In genomic region chr19:47781590-47782318, GRCh38 we compare ENCODE assay signal across 11 cellular contexts. TPM values are rescaled to one million over a fixed set of nuclear protein-coding genes. Genes with fewer than 3 reads are reported as not detected.
DNase-seq lines count a peak whose midpoint lies in the region; ATAC-seq and TF ChIP-seq lines count a peak whose summit lies in the region.
"Had no signal": no experiment of that assay in that cellular context is flagged by ENCODE, and none has a peak within 500 bp of the region (broad histone marks: within the 10 kb centered on the region; RNA-seq: fewer than 3 reads in every experiment).

No MANE protein-coding gene starts in this region.

- intact Hi-C loops in body of pancreas (cut with DNase I) = no loop called here

- H3K9me3 ChIP-seq in HEK293 (ENCODE audit: control insufficient read depth, insufficient read depth, low read depth, low read length) (no peaks in the 10 kb centered on the region), body of pancreas (no peaks in the 10 kb centered on the region), skeletal muscle tissue (ENCODE audit: control insufficient read depth in 3 of 3, low read length in 3 of 3) (no peaks in the 10 kb centered on the region)

- 44 to 63% methylated on average over 7 to 9 of the region's 9 CpGs for WGBS in body of pancreas, 2 donors

- H3K9ac ChIP-seq in skeletal muscle tissue (ENCODE audit: low read depth in 1 of 3, low read length in 3 of 3) = peak overlapping the region in 2 of 3 donors; percentile 50 to 89

- H3K27me3 ChIP-seq in body of pancreas (no peaks in the 10 kb centered on the region), skeletal muscle tissue (ENCODE audit: control insufficient read depth in 3 of 3, insufficient read depth in 3 of 3, low read length in 3 of 3) (no peaks in the 10 kb centered on the region)

- POLR2A ChIA-PET in HEK293 (lab: Yijun Ruan, JAX) = no interaction called here

- TF ChIP-seq CTCF in HEK293 (tag by site-specific recombination; IDR thresholded peaks at IDR 0.05) (no peak), body of pancreas (IDR thresholded peaks at IDR 0.05) (no peak)

- peaks cover 24 to 53% of the 10 kb centered on the region in 2 experiments; a peak in 2 of 3 replicates for H3K36me3 ChIP-seq in HEK293 (ENCODE audit: control insufficient read depth in 2 of 2, insufficient read depth in 1 of 2, low read length in 2 of 2)
- H3K36me3 ChIP-seq in body of pancreas (replicated peaks in 1 of 2; ENCODE audit: insufficient read depth in 1 of 2, low read depth in 2 of 2) = peaks cover 0 to 3% of the 10 kb centered on the region in 2 donors
- peaks cover 43 to 44% (median 43%) of the 10 kb centered on the region in 3 donors for H3K36me3 ChIP-seq in skeletal muscle tissue (ENCODE audit: control insufficient read depth in 3 of 3, insufficient read depth in 3 of 3, low read length in 3 of 3)

- ATAC-seq in body of pancreas (no peak), left lobe of liver (peak; percentile 16), HG02798 (IDR thresholded peaks at IDR 0.05; ENCODE audit: poor library complexity, unreplicated experiment) (no peak)

- peaks cover 6% of the 10 kb centered on the region for H3K4me1 ChIP-seq in HEK293 (ENCODE audit: control insufficient read depth, insufficient read depth, low read length)
- H3K4me1 ChIP-seq in body of pancreas = peaks cover 49% of the 10 kb centered on the region
- H3K4me1 ChIP-seq in skeletal muscle tissue (ENCODE audit: control insufficient read depth in 3 of 3, insufficient read depth in 3 of 3, low read length in 3 of 3) = peaks cover 43 to 57% (median 44%) of the 10 kb centered on the region in 3 donors

- H3K4me3 ChIP-seq in HEK293 (ENCODE audit: low read depth, low read length) (no peak overlapping the region), body of pancreas (no peak overlapping the region), skeletal muscle tissue (ENCODE audit: low read length in 3 of 3) (peak overlapping the region; percentile 23 to 83 (median 52))

- TF ChIP-seq POLR2A in body of pancreas (IDR thresholded peaks at IDR 0.05) = no peak

- DNase-seq in body of pancreas (peak in 3 of 4 donors; percentile 51 to 64 (median 64)), left lobe of liver (ENCODE audit: low spot score) (no peak), NCI-H2171 (lab: John Stamatoyannopoulos, UW) (no peak), NCI-H2029 treated with DMSO at 0.1 percent for 48 hours (lab: John Stamatoyannopoulos, UW) (no peak), HuH-7 (ENCODE audit: low spot score) (no peak)
- DNase-seq: activated naive CD4-positive, alpha-beta T cell treated with anti-CD3 and anti-CD28 coated beads, Interleukin-2, amount 10 ng/mL, durations not matched to agents 7 days and 5 days; KBM-7; NCI-H526 had no signal

- CTCF ChIA-PET in HEK293 (lab: Yijun Ruan, JAX) = interaction anchor here (0.6 to 1.4 kb wide), 5 partner anchors 8 to 390 kb away, joined by 3 to 5 read pairs (median 4); no protein-coding TSS in a partner anchor

- H3K27ac ChIP-seq in HEK293 (ENCODE audit: extremely low read depth, low read depth, low read length) (no peak overlapping the region), body of pancreas (peak overlapping the region in 1 of 4 donors; percentile 11), skeletal muscle tissue (ENCODE audit: low read depth, low read length) (peak overlapping the region; percentile 92)

TF ChIP-seq in HEK293, 187 proteins besides CTCF, POLR2A, EP300 and RAD21:
- TF ChIP-seq YY2 (tag by site-specific recombination; IDR thresholded peaks at IDR 0.05) (no peak), GLI4 (tag by site-specific recombination; IDR thresholded peaks at IDR 0.05) (0 out of 2 replicates have a peak, but pooled peaks have one; percentile 21), BCL11A (tag by site-specific recombination; IDR thresholded peaks at IDR 0.05; ENCODE audit: low read depth) (0 out of 2 replicates have a peak, but pooled peaks have one; percentile 14)
TF ChIP-seq in HEK293: peak in this region for 2.

RNA-seq across cellular contexts. Expression of gene SELENOW, which starts 3.3 kb away (rescaled TPM):
- total RNA-seq in body of pancreas (100 to 1,000 TPM; 189 to 296 TPM), left lobe of liver (62.9 TPM), skeletal muscle tissue (450 TPM)

RNA-seq across cellular contexts. Expression of gene TPRX1, which starts 22.6 kb away (rescaled TPM):
- total RNA-seq in body of pancreas = not detected
- total RNA-seq in left lobe of liver = not detected
- not detected for total RNA-seq in skeletal muscle tissue

RNA-seq across cellular contexts. Expression of gene NOP53, which starts 36.4 kb away (rescaled TPM):
- total RNA-seq in body of pancreas (100 to 1,000 TPM; 436 to 761 TPM), left lobe of liver (80.3 TPM), skeletal muscle tissue (93.9 TPM)

RNA-seq across cellular contexts. Expression of gene CRX, which starts 40.0 kb away (rescaled TPM):
- total RNA-seq in body of pancreas = not detected
- not detected for total RNA-seq in left lobe of liver
- total RNA-seq in skeletal muscle tissue = not detected

Comparison
In these comparisons a context has a peak if more than half of its experiments do, and no peak if none do; other contexts are left out.
1. H3K4me3 ChIP-seq: peak in skeletal muscle tissue (3 of 3); none in HEK293 (single experiment) and body of pancreas (0 of 2).
2. DNase-seq: peak in body of pancreas (3 of 4); none in left lobe of liver (single experiment), NCI-H2171 (single experiment), NCI-H2029 treated with DMSO at 0.1 percent for 48 hours (single experiment) and HuH-7 (single experiment).